26 cellular contexts compared by ENCODE assay signal in genomic region chr6:31886426-31887068, GRCh38. TPM values are rescaled to one million over a fixed set of nuclear protein-coding genes. Genes with fewer than 3 reads are reported as not detected.
A peak's percentile ranks its signal among the peaks of the same experiment; 100 is the strongest.
DNase-seq lines count a peak whose midpoint lies in the region; ATAC-seq, FAIRE-seq and TF ChIP-seq lines count a peak whose summit lies in the region.
"Had no signal": no experiment of that assay in that cellular context is flagged by ENCODE, and none has a peak within 500 bp of the region (broad histone marks: within the 10 kb centered on the region; RNA-seq: fewer than 3 reads in every experiment).

No MANE protein-coding gene starts in this region.

- ATAC-seq in activated CD8-positive, alpha-beta T cell treated with anti-CD3 and anti-CD28 coated beads, Interleukin-2, amount 10 ng/mL, durations not matched to agents 7 days and 5 days: no peak
- no peak for ATAC-seq in activated CD8-positive, alpha-beta T cell treated with anti-CD3 and anti-CD28 coated beads for 36 hours
- peak; percentile 39 for ATAC-seq in stimulated activated memory B cell treated with anti-CD40 and anti-IgM and Interleukin-4, amounts not matched to agents 10 μg/mL and 1 μg/mL and 100 μg/mL, for 72 hours
- ATAC-seq in GM21619 (IDR thresholded peaks at IDR 0.05; ENCODE audit: unreplicated experiment) (no peak), HG03565 (IDR thresholded peaks at IDR 0.05; ENCODE audit: unreplicated experiment) (no peak), HG03280 (IDR thresholded peaks at IDR 0.05; ENCODE audit: unreplicated experiment) (no peak)

- FAIRE-seq in kidney (lab: Jason Lieb, UNC): no peak
- FAIRE-seq: GM19239, H54 had no signal

- no peak overlapping the region for H3K4me3 ChIP-seq in kidney (ENCODE audit: low read length in 2 of 2)

- CTCF ChIA-PET in activated CD8-positive, alpha-beta T cell treated with anti-CD3 and anti-CD28 coated beads, Interleukin-2, amount 10 ng/mL, durations not matched to agents 7 days and 5 days (lab: Charles Lee): no interaction called here
- CTCF ChIA-PET in activated CD8-positive, alpha-beta T cell treated with anti-CD3 and anti-CD28 coated beads for 36 hours (lab: Charles Lee): interaction anchor here (4.0 kb wide), 1 partner anchor 23 kb away, joined by 14 read pairs; the partner anchor contains the start of gene NEU1

- intact Hi-C loops in activated CD8-positive, alpha-beta T cell treated with anti-CD3 and anti-CD28 coated beads for 36 hours (cut with micrococcal nuclease): no loop called here
- intact Hi-C loops in kidney (cut with DNase I): no loop called here

- no peaks in the 10 kb centered on the region for H3K27me3 Mint-ChIP-seq in activated CD8-positive, alpha-beta T cell treated with anti-CD3 and anti-CD28 coated beads, Interleukin-2, amount 10 ng/mL, durations not matched to agents 7 days and 5 days (ENCODE audit: low read depth)
- no peaks in the 10 kb centered on the region for H3K27me3 Mint-ChIP-seq in activated CD8-positive, alpha-beta T cell treated with anti-CD3 and anti-CD28 coated beads for 36 hours
- H3K27me3 Mint-ChIP-seq in IgD-negative memory B cell: no peaks in the 10 kb centered on the region
- no peaks in the 10 kb centered on the region for H3K27me3 Mint-ChIP-seq in stimulated activated memory B cell treated with anti-CD40 and anti-IgM and Interleukin-4, amounts not matched to agents 10 μg/mL and 1 μg/mL and 100 μg/mL, for 72 hours

- H3K4me3 Mint-ChIP-seq in activated CD8-positive, alpha-beta T cell treated with anti-CD3 and anti-CD28 coated beads, Interleukin-2, amount 10 ng/mL, durations not matched to agents 7 days and 5 days: no peak overlapping the region
- no peak overlapping the region for H3K4me3 Mint-ChIP-seq in activated CD8-positive, alpha-beta T cell treated with anti-CD3 and anti-CD28 coated beads for 36 hours
- H3K4me3 Mint-ChIP-seq in IgD-negative memory B cell: peak overlapping the region in 2 of 4 donors; percentile 45 to 82
- H3K4me3 Mint-ChIP-seq in stimulated activated memory B cell treated with anti-CD40 and anti-IgM and Interleukin-4, amounts not matched to agents 10 μg/mL and 1 μg/mL and 100 μg/mL, for 72 hours: no peak overlapping the region
- H3K4me3 Mint-ChIP-seq: HFFc6 had no signal

- H3K9ac ChIP-seq in kidney (ENCODE audit: low read length in 2 of 2): no peak overlapping the region
- H3K9ac ChIP-seq: KMS-11 had no signal

- TF ChIP-seq CTCF in activated CD8-positive, alpha-beta T cell treated with anti-CD3 and anti-CD28 coated beads for 36 hours (IDR thresholded peaks at IDR 0.05): no peak
- no peak for TF ChIP-seq CTCF in kidney (IDR thresholded peaks at IDR 0.05; ENCODE audit: borderline replicate concordance, extremely low read depth, insufficient read depth)

- H3K36me3 ChIP-seq in kidney (ENCODE audit: control insufficient read depth in 1 of 2, insufficient read depth in 2 of 2, low read length in 2 of 2): peaks cover 22 to 39% of the 10 kb centered on the region in 2 donors

- no peak overlapping the region for H3K27ac ChIP-seq in kidney (ENCODE audit: low read depth in 2 of 2, low read length in 2 of 2)
- H3K27ac ChIP-seq: HL-60, KMS-11 had no signal

- DNase-seq in activated CD8-positive, alpha-beta T cell treated with anti-CD3 and anti-CD28 coated beads, Interleukin-2, amount 10 ng/mL, durations not matched to agents 7 days and 5 days: no peak
- DNase-seq in activated CD8-positive, alpha-beta T cell treated with anti-CD3 and anti-CD28 coated beads for 36 hours: no peak
- peak; percentile 68 for DNase-seq in kidney
- DNase-seq: AML-193; C1 segment of cervical spinal cord; DMS79; HFFc6; NCI-H1105; NCI-H146; NCI-H2081; NCI-H2171; NCI-H345; NCI-H524; NCI-H774; NK-92 treated with Interleukin-12 subunit alpha and Interleukin-12 subunit beta, amount 100 ng/mL, for 24 hours; SIG-M5 had no signal

- no peaks in the 10 kb centered on the region for H3K9me3 ChIP-seq in kidney (ENCODE audit: control insufficient read depth in 1 of 2, low read length in 2 of 2)

- no peaks in the 10 kb centered on the region for H3K9me3 Mint-ChIP-seq in activated CD8-positive, alpha-beta T cell treated with anti-CD3 and anti-CD28 coated beads, Interleukin-2, amount 10 ng/mL, durations not matched to agents 7 days and 5 days (ENCODE audit: insufficient read depth)
- no peaks in the 10 kb centered on the region for H3K9me3 Mint-ChIP-seq in activated CD8-positive, alpha-beta T cell treated with anti-CD3 and anti-CD28 coated beads for 36 hours
- H3K9me3 Mint-ChIP-seq in IgD-negative memory B cell: no peaks in the 10 kb centered on the region
- no peaks in the 10 kb centered on the region for H3K9me3 Mint-ChIP-seq in stimulated activated memory B cell treated with anti-CD40 and anti-IgM and Interleukin-4, amounts not matched to agents 10 μg/mL and 1 μg/mL and 100 μg/mL, for 72 hours
- H3K9me3 Mint-ChIP-seq: HFFc6 had no signal

- POLR2A ChIA-PET in activated CD8-positive, alpha-beta T cell treated with anti-CD3 and anti-CD28 coated beads, Interleukin-2, amount 10 ng/mL, durations not matched to agents 7 days and 5 days (lab: Charles Lee): no interaction called here
- POLR2A ChIA-PET in activated CD8-positive, alpha-beta T cell treated with anti-CD3 and anti-CD28 coated beads for 36 hours (lab: Charles Lee): interaction anchor here (1.0 kb wide), 1 partner anchor 11 kb away, joined by 4 read pairs; the partner anchor contains the start of gene EHMT2

- peaks cover 0 to 2% of the 10 kb centered on the region in 2 donors for H3K4me1 ChIP-seq in kidney (ENCODE audit: control insufficient read depth in 1 of 2, insufficient read depth in 1 of 2, low read depth in 1 of 2, low read length in 2 of 2)

- no peaks in the 10 kb centered on the region for H3K4me1 Mint-ChIP-seq in activated CD8-positive, alpha-beta T cell treated with anti-CD3 and anti-CD28 coated beads, Interleukin-2, amount 10 ng/mL, durations not matched to agents 7 days and 5 days (ENCODE audit: low read depth)
- H3K4me1 Mint-ChIP-seq in activated CD8-positive, alpha-beta T cell treated with anti-CD3 and anti-CD28 coated beads for 36 hours (ENCODE audit: low read depth): no peaks in the 10 kb centered on the region
- peaks cover 0 to 4% (median 0%) of the 10 kb centered on the region in 3 donors for H3K4me1 Mint-ChIP-seq in IgD-negative memory B cell
- H3K4me1 Mint-ChIP-seq in stimulated activated memory B cell treated with anti-CD40 and anti-IgM and Interleukin-4, amounts not matched to agents 10 μg/mL and 1 μg/mL and 100 μg/mL, for 72 hours: peaks cover 6% of the 10 kb centered on the region

- peaks cover 45% of the 10 kb centered on the region for H3K36me3 Mint-ChIP-seq in activated CD8-positive, alpha-beta T cell treated with anti-CD3 and anti-CD28 coated beads, Interleukin-2, amount 10 ng/mL, durations not matched to agents 7 days and 5 days (ENCODE audit: low read depth)
- H3K36me3 Mint-ChIP-seq in activated CD8-positive, alpha-beta T cell treated with anti-CD3 and anti-CD28 coated beads for 36 hours (ENCODE audit: low read depth): peaks cover 48% of the 10 kb centered on the region
- peaks cover 10% of the 10 kb centered on the region for H3K36me3 Mint-ChIP-seq in IgD-negative memory B cell
- peaks cover 87% of the 10 kb centered on the region for H3K36me3 Mint-ChIP-seq in stimulated activated memory B cell treated with anti-CD40 and anti-IgM and Interleukin-4, amounts not matched to agents 10 μg/mL and 1 μg/mL and 100 μg/mL, for 72 hours

- H3K27ac Mint-ChIP-seq in activated CD8-positive, alpha-beta T cell treated with anti-CD3 and anti-CD28 coated beads, Interleukin-2, amount 10 ng/mL, durations not matched to agents 7 days and 5 days: peak overlapping the region; percentile 31
- H3K27ac Mint-ChIP-seq in activated CD8-positive, alpha-beta T cell treated with anti-CD3 and anti-CD28 coated beads for 36 hours: no peak overlapping the region
- peak overlapping the region in 2 of 3 donors; percentile 33 to 63 for H3K27ac Mint-ChIP-seq in IgD-negative memory B cell
- no peak overlapping the region for H3K27ac Mint-ChIP-seq in stimulated activated memory B cell treated with anti-CD40 and anti-IgM and Interleukin-4, amounts not matched to agents 10 μg/mL and 1 μg/mL and 100 μg/mL, for 72 hours
- H3K27ac Mint-ChIP-seq: HFFc6 had no signal

RNA-seq across cellular contexts. Expression of gene SLC44A4, which starts 7.8 kb away (rescaled TPM):
- total RNA-seq in activated CD8-positive, alpha-beta T cell treated with anti-CD3 and anti-CD28 coated beads, Interleukin-2, amount 10 ng/mL, durations not matched to agents 7 days and 5 days: under 1 TPM in 1 of 2 experiments, not detected in 1; 0.39 TPM
- not detected for total RNA-seq in activated CD8-positive, alpha-beta T cell treated with anti-CD3 and anti-CD28 coated beads for 36 hours
- polyA plus RNA-seq in IgD-negative memory B cell: not detected
- 137 TPM for total RNA-seq in kidney
- polyA plus RNA-seq in kidney (ENCODE audit: insufficient read depth, low read depth, low replicate concordance): 37.4 TPM
- total RNA-seq: A172 had no signal

RNA-seq across cellular contexts. Expression of gene EHMT2, which starts 11.0 kb away (rescaled TPM):
- total RNA-seq in activated CD8-positive, alpha-beta T cell treated with anti-CD3 and anti-CD28 coated beads, Interleukin-2, amount 10 ng/mL, durations not matched to agents 7 days and 5 days: 10 to 100 TPM; 70.1 to 72.3 TPM
- 10 to 100 TPM; 55.4 to 56.8 TPM for total RNA-seq in activated CD8-positive, alpha-beta T cell treated with anti-CD3 and anti-CD28 coated beads for 36 hours
- 49.3 TPM for polyA plus RNA-seq in IgD-negative memory B cell
- 40.5 TPM for total RNA-seq in kidney
- 35.3 TPM for polyA plus RNA-seq in kidney (ENCODE audit: insufficient read depth, low read depth, low replicate concordance)

RNA-seq across cellular contexts. Expression of gene ZBTB12, which starts 15.3 kb away (rescaled TPM):
- 1 to 10 TPM; 1.6 to 1.8 TPM for total RNA-seq in activated CD8-positive, alpha-beta T cell treated with anti-CD3 and anti-CD28 coated beads, Interleukin-2, amount 10 ng/mL, durations not matched to agents 7 days and 5 days
- 1 to 10 TPM; 1.8 to 2.1 TPM for total RNA-seq in activated CD8-positive, alpha-beta T cell treated with anti-CD3 and anti-CD28 coated beads for 36 hours
- polyA plus RNA-seq in IgD-negative memory B cell (not detected), kidney (ENCODE audit: insufficient read depth, low read depth, low replicate concordance) (2.5 TPM)
- total RNA-seq in kidney: 3.4 TPM

RNA-seq across cellular contexts. Expression of gene NEU1, which starts 23.9 kb away (rescaled TPM):
- 10 to 100 TPM; 16.5 to 17.8 TPM for total RNA-seq in activated CD8-positive, alpha-beta T cell treated with anti-CD3 and anti-CD28 coated beads, Interleukin-2, amount 10 ng/mL, durations not matched to agents 7 days and 5 days
- 1 to 10 TPM; 8.7 to 9.8 TPM for total RNA-seq in activated CD8-positive, alpha-beta T cell treated with anti-CD3 and anti-CD28 coated beads for 36 hours
- 25.0 TPM for polyA plus RNA-seq in IgD-negative memory B cell
- total RNA-seq in kidney: 66.9 TPM
- 131 TPM for polyA plus RNA-seq in kidney (ENCODE audit: insufficient read depth, low read depth, low replicate concordance)

RNA-seq across cellular contexts. Expression of gene C2, which starts 41.0 kb away (rescaled TPM):
- under 1 TPM; 0.26 to 0.87 TPM for total RNA-seq in activated CD8-positive, alpha-beta T cell treated with anti-CD3 and anti-CD28 coated beads, Interleukin-2, amount 10 ng/mL, durations not matched to agents 7 days and 5 days
- total RNA-seq in activated CD8-positive, alpha-beta T cell treated with anti-CD3 and anti-CD28 coated beads for 36 hours: 1 to 10 TPM in 1 of 2 experiments, under 1 TPM in 1; 0.99 to 1.4 TPM
- polyA plus RNA-seq in IgD-negative memory B cell: not detected
- 38.7 TPM for total RNA-seq in kidney
- polyA plus RNA-seq in kidney (ENCODE audit: insufficient read depth, low read depth, low replicate concordance): 84.0 TPM
- total RNA-seq: A172 had no signal

Comparison
In these comparisons a context has a peak if more than half of its experiments do, and no peak if none do; other contexts are left out.
1. H3K27ac Mint-ChIP-seq: peak in activated CD8-positive, alpha-beta T cell treated with anti-CD3 and anti-CD28 coated beads, Interleukin-2, amount 10 ng/mL, durations not matched to agents 7 days and 5 days (single experiment) and IgD-negative memory B cell (2 of 3); none in activated CD8-positive, alpha-beta T cell treated with anti-CD3 and anti-CD28 coated beads for 36 hours (single experiment) and stimulated activated memory B cell treated with anti-CD40 and anti-IgM and Interleukin-4, amounts not matched to agents 10 μg/mL and 1 μg/mL and 100 μg/mL, for 72 hours (single experiment).
2. RNA of gene SLC44A4, which starts 7.8 kb away (total RNA-seq): 137 TPM in kidney (single experiment); 0.39 TPM in activated CD8-positive, alpha-beta T cell treated with anti-CD3 and anti-CD28 coated beads, Interleukin-2, amount 10 ng/mL, durations not matched to agents 7 days and 5 days and not detected in activated CD8-positive, alpha-beta T cell treated with anti-CD3 and anti-CD28 coated beads for 36 hours; every median in the first group is over 10 times any median in the second.